ENCODE assay signal across 1 cellular context in genomic region chrX:72307646-72308051, GRCh38.
TF ChIP-seq lines count a peak whose summit lies in the region.

No MANE protein-coding gene starts in this region.

TF ChIP-seq in endothelial cell of umbilical vein, 7 proteins besides CTCF, POLR2A, EP300 and RAD21 (continued from another document):
- TF ChIP-seq JUN (IDR thresholded peaks at IDR 0.05; ENCODE audit: borderline replicate concordance, insufficient read depth, insufficient read length, low read depth) (no peak), POLR2AphosphoS5 (IDR thresholded peaks at IDR 0.05; ENCODE audit: insufficient read depth, low read depth, low read length) (no peak)
